Comparison of ENCODE assay signal across 8 cellular contexts in the genomic region with DNA sequence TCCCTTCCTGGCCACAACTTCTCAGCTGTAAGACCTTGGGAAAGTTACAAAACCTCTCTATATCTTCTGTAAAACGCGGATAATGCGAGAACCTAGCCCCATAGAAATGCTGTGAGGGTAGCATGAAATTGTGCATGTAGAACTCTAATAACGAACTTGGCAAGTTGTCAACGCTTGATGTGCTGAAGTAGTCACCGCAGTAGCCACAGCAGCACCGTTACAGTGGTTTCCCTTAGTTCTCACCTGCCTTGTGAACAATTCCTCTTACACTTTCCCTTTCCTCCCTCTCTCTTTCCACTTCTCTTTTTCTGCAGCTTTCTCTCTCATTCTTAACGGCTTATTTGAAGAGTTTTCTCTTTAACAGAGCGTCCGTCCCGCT. TPM values are rescaled to one million over a fixed set of nuclear protein-coding genes. Genes with fewer than 3 reads are reported as not detected.
DNase-seq lines count a peak whose midpoint lies in the region; ATAC-seq and TF ChIP-seq lines count a peak whose summit lies in the region.

No MANE protein-coding gene starts in this region.

- H3K36me3 Mint-ChIP-seq in H9 (ENCODE audit: insufficient read depth in 1 of 3, low read depth in 3 of 3), result no peaks in the 10 kb centered on the region
- H3K36me3 Mint-ChIP-seq in activated T-helper 17 cell treated with anti-CD3 and anti-CD28 coated beads, Interleukin-2, amount 50 U/mL, for 72 hours (ENCODE audit: low read depth), result peaks cover 11% of the 10 kb centered on the region

- no peak overlapping the region for H3K27ac ChIP-seq in H9 (ENCODE audit: insufficient read length, low read depth, low read length)
- no peak overlapping the region for H3K27ac ChIP-seq in MM.1S (ENCODE audit: low read length)
- no peak overlapping the region for H3K27ac ChIP-seq in iPS DF 6.9 (ENCODE audit: low read length)

- H3K27ac Mint-ChIP-seq in H9, result no peak overlapping the region
- H3K27ac Mint-ChIP-seq in activated T-helper 17 cell treated with anti-CD3 and anti-CD28 coated beads, Interleukin-2, amount 50 U/mL, for 72 hours, result peak overlapping the region; percentile 80

- no peaks in the 10 kb centered on the region for H3K9me3 Mint-ChIP-seq in H9
- no peaks in the 10 kb centered on the region for H3K9me3 Mint-ChIP-seq in activated T-helper 17 cell treated with anti-CD3 and anti-CD28 coated beads, Interleukin-2, amount 50 U/mL, for 72 hours

- TF ChIP-seq CTCF in H9 (conservative IDR thresholded peaks at IDR 0.05) (no peak), MM.1S (IDR thresholded peaks at IDR 0.05; ENCODE audit: low read length) (no peak)

- no peak overlapping the region for H2BK120ac ChIP-seq in H9 (ENCODE audit: low read depth, low read length, poor library complexity, severe bottlenecking)

- peak; percentile 32 for ATAC-seq in activated T-helper 17 cell treated with anti-CD3 and anti-CD28 coated beads, Interleukin-2, amount 50 U/mL, for 72 hours (replicated peaks)

- H2AFZ ChIP-seq in H9 (ENCODE audit: low read length) (peak overlapping the region; percentile 40), MM.1S (ENCODE audit: low read length) (peak overlapping the region; percentile 97)

- H3K23me2 ChIP-seq in H9 (ENCODE audit: insufficient read length, low read depth, low read length, poor library complexity, severe bottlenecking), result peaks cover 12% of the 10 kb centered on the region

- H4K20me1 ChIP-seq in H9 (ENCODE audit: control insufficient read depth, insufficient read depth, insufficient read length) (no peaks in the 10 kb centered on the region), MM.1S (ENCODE audit: insufficient read depth, low read length) (no peaks in the 10 kb centered on the region)

- peaks cover 10% of the 10 kb centered on the region for H3F3A ChIP-seq in MM.1S (ENCODE audit: insufficient read depth, low read length)

- no peak overlapping the region for H3K23ac ChIP-seq in H9 (ENCODE audit: insufficient read length, low read depth, low read length)

- no peak overlapping the region for H3K18ac ChIP-seq in H9 (ENCODE audit: insufficient read length, low read depth, low read length)

- no CpG with 5 or more reads among the region's 11 CpGs for WGBS in H9 (ENCODE audit: extremely low coverage, insufficient read length, low lambda C conversion rate)
- WGBS in iPS DF 6.9 (ENCODE audit: insufficient coverage, insufficient read length), result no CpG with 5 or more reads among the region's 11 CpGs

- H3K9ac ChIP-seq in H9 (ENCODE audit: extremely low read depth, insufficient read length, low read length) (no peak overlapping the region), MM.1S (ENCODE audit: low read length) (no peak overlapping the region; the same call in 1 of the 2 replicates)

- H3K27me3 ChIP-seq in H9 (ENCODE audit: insufficient read depth, low read length), result peaks cover 2% of the 10 kb centered on the region; the same call in 1 of the 2 replicates
- H3K27me3 ChIP-seq in MM.1S (replicated peaks; ENCODE audit: insufficient read depth, low read length), result peaks cover 9% of the 10 kb centered on the region; the same call in 1 of the 2 replicates
- peaks cover 5% of the 10 kb centered on the region; the same call in 1 of the 2 replicates for H3K27me3 ChIP-seq in iPS DF 6.9 (ENCODE audit: control insufficient read depth, insufficient read depth, low read length)

- H3K4me1 Mint-ChIP-seq in H9, result peaks cover 17 to 25% of the 10 kb centered on the region in 2 experiments
- peaks cover 43% of the 10 kb centered on the region for H3K4me1 Mint-ChIP-seq in activated T-helper 17 cell treated with anti-CD3 and anti-CD28 coated beads, Interleukin-2, amount 50 U/mL, for 72 hours

- H3K56ac ChIP-seq in H9 (ENCODE audit: insufficient read length, low read depth, low read length), result no peak overlapping the region

- H3K4me3 Mint-ChIP-seq in H9, result peak overlapping the region; percentile 92 to 95
- peak overlapping the region; percentile 91 for H3K4me3 Mint-ChIP-seq in activated T-helper 17 cell treated with anti-CD3 and anti-CD28 coated beads, Interleukin-2, amount 50 U/mL, for 72 hours

- H3T11ph ChIP-seq in H9 (ENCODE audit: low read length), result no peak overlapping the region

- no peak overlapping the region for H3K4ac ChIP-seq in H9 (ENCODE audit: low read depth, low read length)

- peak; percentile 51 for DNase-seq in DMS53 (lab: John Stamatoyannopoulos, UW)
- DNase-seq in DMS53 treated with DMSO at 0.1 percent for 48 hours (lab: John Stamatoyannopoulos, UW; ENCODE audit: unreplicated experiment), result no peak
- no peak for DNase-seq in H9
- DNase-seq in MM.1S, result peak; percentile 59
- no peak for DNase-seq in iPS DF 6.9 (ENCODE audit: low read depth, low spot score)
- DNase-seq in stimulated activated CD4-positive, alpha-beta T cell treated with anti-CD3 and anti-CD28 coated beads, TNF-alpha, amount 100 ng/mL, for 24 hours (ENCODE audit: low read depth in 3 of 3), result peak in 2 of 3 experiments; percentile 14 to 24
- DNase-seq in KG1 (lab: John Stamatoyannopoulos, UW), result no peak

- H3K79me2 ChIP-seq in H9 (ENCODE audit: insufficient read depth, low read length) (no peaks in the 10 kb centered on the region; the same call in 1 of the 2 replicates), MM.1S (ENCODE audit: low read length) (peaks cover 33% of the 10 kb centered on the region)

- no peak overlapping the region for H3K14ac ChIP-seq in H9 (ENCODE audit: insufficient read depth, low read length)

- H3K4me2 ChIP-seq in H9 (ENCODE audit: insufficient read depth, insufficient read length, low read length) (peak overlapping the region; percentile 83), MM.1S (ENCODE audit: low read depth, low read length) (peak overlapping the region; percentile 93)

- no peak overlapping the region for H2BK20ac ChIP-seq in H9 (ENCODE audit: low read depth, low read length, poor library complexity, severe bottlenecking)

- H3K27me3 Mint-ChIP-seq in H9 (ENCODE audit: low read depth), result peaks cover 28% of the 10 kb centered on the region
- no peaks in the 10 kb centered on the region for H3K27me3 Mint-ChIP-seq in activated T-helper 17 cell treated with anti-CD3 and anti-CD28 coated beads, Interleukin-2, amount 50 U/mL, for 72 hours

- H2BK5ac ChIP-seq in H9 (ENCODE audit: insufficient read length, low read length), result no peak overlapping the region

- no peaks in the 10 kb centered on the region for H3K9me3 ChIP-seq in H9 (ENCODE audit: control insufficient read depth, low read depth, low read length)
- no peaks in the 10 kb centered on the region for H3K9me3 ChIP-seq in MM.1S (replicated peaks; ENCODE audit: insufficient read depth, low read length)
- no peaks in the 10 kb centered on the region for H3K9me3 ChIP-seq in iPS DF 6.9 (ENCODE audit: control insufficient read depth, insufficient read depth, low read length)

- H3K79me1 ChIP-seq in H9 (ENCODE audit: insufficient read depth, low read depth, low read length, poor library complexity, severe bottlenecking), result no peaks in the 10 kb centered on the region

- H2AK5ac ChIP-seq in H9 (ENCODE audit: insufficient read length, low read length), result no peak overlapping the region

- H4K91ac ChIP-seq in H9 (ENCODE audit: insufficient read length, low read depth, low read length), result no peak overlapping the region

- H3K9me2 ChIP-seq in MM.1S (replicated peaks; ENCODE audit: insufficient read depth, low read length), result no peaks in the 10 kb centered on the region

- peak overlapping the region; percentile 99 for H3K4me3 ChIP-seq in MM.1S (ENCODE audit: low read length)
- H3K4me3 ChIP-seq in iPS DF 6.9 (ENCODE audit: low read length), result peak overlapping the region; percentile 95; the same call in 1 of the 2 replicates

- H3K4me1 ChIP-seq in H9 (ENCODE audit: insufficient read depth, low read length) (no peaks in the 10 kb centered on the region), MM.1S (ENCODE audit: low read length) (0 out of 2 replicates have a peak, but pooled peaks cover 6% of the 10 kb centered on the region), iPS DF 6.9 (ENCODE audit: control insufficient read depth, insufficient read depth, low read length) (no peaks in the 10 kb centered on the region; the same call in none of the 2 replicates)

- no peak overlapping the region for H4K8ac ChIP-seq in H9 (replicated peaks; ENCODE audit: insufficient read length, low read depth, low read length)

- no peak overlapping the region for H4K5ac ChIP-seq in H9 (ENCODE audit: insufficient read length, low read depth, low read length)

- no peaks in the 10 kb centered on the region for H3K36me3 ChIP-seq in MM.1S (replicated peaks; ENCODE audit: insufficient read depth, low read length)
- no peaks in the 10 kb centered on the region for H3K36me3 ChIP-seq in iPS DF 6.9 (ENCODE audit: control insufficient read depth, insufficient read depth, low read length)

- H2BK12ac ChIP-seq in H9 (ENCODE audit: insufficient read length, low read depth, low read length), result no peak overlapping the region

- H2BK15ac ChIP-seq in H9 (ENCODE audit: low read depth, low read length), result no peak overlapping the region

RNA-seq across cellular contexts. Expression of a gene that starts 0.4 kb away (rescaled TPM):
- 28.2 and 32.5 TPM in 2 replicates for total RNA-seq in H9 (2021)
- total RNA-seq in activated T-helper 17 cell treated with anti-CD3 and anti-CD28 coated beads, Interleukin-2, amount 50 U/mL, for 72 hours, result 10 to 100 TPM; 23.2 to 38.1 TPM

RNA-seq across cellular contexts. Expression of a gene that starts 39.2 kb away (rescaled TPM):
- 2.0 and 2.6 TPM in 2 replicates for total RNA-seq in H9 (2021)
- total RNA-seq in activated T-helper 17 cell treated with anti-CD3 and anti-CD28 coated beads, Interleukin-2, amount 50 U/mL, for 72 hours, result not detected

Comparison
In these comparisons a context has a peak if more than half of its experiments do, and no peak if none do; other contexts are left out.
1. DNase-seq: peak in DMS53 (single experiment), MM.1S (single experiment) and stimulated activated CD4-positive, alpha-beta T cell treated with anti-CD3 and anti-CD28 coated beads, TNF-alpha, amount 100 ng/mL, for 24 hours (2 of 3); none in DMS53 treated with DMSO at 0.1 percent for 48 hours (single experiment), H9 (single experiment), iPS DF 6.9 (single experiment) and KG1 (single experiment).